20 cellular contexts compared by ENCODE assay signal in the genomic region with DNA sequence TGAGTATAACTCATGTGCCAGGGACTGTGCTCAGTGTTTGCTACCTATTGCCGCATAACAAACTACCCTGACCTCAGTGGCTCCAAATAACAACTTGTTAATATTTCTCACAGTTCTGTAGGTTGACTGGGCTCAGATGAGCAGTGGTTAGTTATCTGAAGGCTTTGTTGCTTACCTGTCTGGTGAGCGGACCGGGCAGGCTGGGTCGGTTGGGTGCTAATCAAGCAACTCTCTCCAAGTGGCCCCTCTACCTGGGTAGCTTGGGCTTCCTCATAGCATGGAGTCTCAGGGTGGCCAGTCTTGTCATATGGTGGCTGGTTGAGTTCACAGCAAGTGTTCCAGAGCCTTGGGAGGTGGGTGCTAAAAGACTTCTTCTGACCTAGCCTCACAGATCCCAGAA.
"Had no signal": no experiment of that assay in that cellular context is flagged by ENCODE, and none has a peak within 500 bp of the region (broad histone marks: within the 10 kb centered on the region; RNA-seq: fewer than 3 reads in every experiment).

No MANE protein-coding gene starts in this region.

- H3K27ac ChIP-seq: colonic mucosa, epithelial cell of prostate, foreskin keratinocyte, gastroesophageal sphincter, heart left ventricle, hepatocyte, left lung, lower lobe of right lung had no signal

- ATAC-seq: effector memory CD8-positive, alpha-beta T cell; esophagus mucosa; foreskin keratinocyte; gastroesophageal sphincter; heart left ventricle; left cardiac atrium; left lung; left ventricle myocardium superior; lower lobe of right lung had no signal

- H3K4me1 ChIP-seq: colonic mucosa had no signal

- H3K36me3 ChIP-seq: colonic mucosa, lower lobe of right lung had no signal

- H3K27me3 ChIP-seq: colonic mucosa, foreskin keratinocyte, gastroesophageal sphincter, heart left ventricle, hepatocyte, left lung had no signal

- H3K9me3 ChIP-seq: colonic mucosa, gastroesophageal sphincter, left lung, lower lobe of right lung had no signal

- H3K4me3 ChIP-seq: colonic mucosa, gastroesophageal sphincter, heart left ventricle, hepatocyte, left lung, lower lobe of right lung had no signal

- DNase-seq: colonic mucosa; cortex of kidney; effector CD8-positive, alpha-beta T cell; effector memory CD8-positive, alpha-beta T cell; endodermal cell; erythroblast; foreskin keratinocyte; heart left ventricle; hypothalamus; immature natural killer cell; left cardiac atrium; left lung; left ventricle myocardium superior; lower lobe of right lung; mesenchymal stem cell; midbrain had no signal
